ENCODE assay signal across 12 cellular contexts in the genomic region with DNA sequence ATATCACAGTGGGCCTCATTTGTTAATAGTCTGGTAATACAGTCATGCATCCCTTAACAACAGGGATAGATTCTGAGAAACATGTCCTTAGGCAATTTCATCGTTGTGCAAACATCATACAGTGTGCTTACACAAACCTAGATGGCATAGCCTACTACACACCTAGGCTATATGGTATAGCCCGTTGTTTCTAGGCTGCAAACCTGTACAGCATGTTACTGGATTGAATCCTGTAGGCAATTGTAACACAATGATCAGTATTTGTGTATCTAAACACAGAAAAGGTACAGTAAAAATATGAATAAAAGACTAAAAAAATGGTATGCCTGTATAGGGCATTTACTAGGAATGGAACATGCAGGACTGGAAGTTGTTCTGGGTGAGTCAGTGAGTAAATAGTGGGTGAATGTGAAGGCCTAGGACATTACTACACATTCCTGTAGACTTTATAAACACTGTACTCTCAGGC. TPM values are rescaled to one million over a fixed set of nuclear protein-coding genes. Genes with fewer than 3 reads are reported as not detected.
DNase-seq lines count a peak whose midpoint lies in the region; ATAC-seq and TF ChIP-seq lines count a peak whose summit lies in the region.
"Had no signal": no experiment of that assay in that cellular context is flagged by ENCODE, and none has a peak within 500 bp of the region (broad histone marks: within the 10 kb centered on the region; RNA-seq: fewer than 3 reads in every experiment).

No MANE protein-coding gene starts in this region.

- no peak overlapping the region for H2AFZ ChIP-seq in mammary epithelial cell (ENCODE audit: low read depth, low read length)

- H4K20me1 ChIP-seq in mammary epithelial cell (ENCODE audit: insufficient read depth, low read length), result no peaks in the 10 kb centered on the region

- dilution Hi-C loops in mammary epithelial cell (cut with HindIII; ENCODE audit: low sequenced_read_pairs), result no loop called here

- H3K4me1 Mint-ChIP-seq in Calu3 (ENCODE audit: low read depth, unreplicated experiment), result peaks cover 8% of the 10 kb centered on the region
- no peaks in the 10 kb centered on the region for H3K4me1 Mint-ChIP-seq in activated naive CD4-positive, alpha-beta T cell treated with anti-CD3 and anti-CD28 coated beads for 36 hours (ENCODE audit: low read depth)
- H3K4me1 Mint-ChIP-seq: activated CD8-positive, alpha-beta memory T cell treated with anti-CD3 and anti-CD28 coated beads, Interleukin-2, amount 10 ng/mL, durations not matched to agents 7 days and 5 days; activated naive CD8-positive, alpha-beta T cell treated with anti-CD3 and anti-CD28 coated beads for 36 hours had no signal

- intact Hi-C loops in Calu3 (cut with micrococcal nuclease; ENCODE audit: unreplicated experiment) (no loop called here), mammary epithelial cell (cut with micrococcal nuclease) (no loop called here), left lung (cut with DNase I) (no loop called here)
- intact Hi-C loops in activated naive CD4-positive, alpha-beta T cell treated with anti-CD3 and anti-CD28 coated beads for 36 hours (cut with micrococcal nuclease), result no loop called here

- H3K27me3 ChIP-seq in mammary epithelial cell (ENCODE audit: insufficient read depth, low read length) (no peaks in the 10 kb centered on the region), left lung (no peaks in the 10 kb centered on the region), right atrium auricular region (no peaks in the 10 kb centered on the region)

- in situ Hi-C loops in mammary epithelial cell (cut with MboI; ENCODE audit: low sequenced_read_pairs in 2 of 2), result loop anchor here in 1 of 2 donors (25.0 kb wide), 1 partner anchor 144 kb away; no protein-coding TSS in a partner anchor

- no peaks in the 10 kb centered on the region for H3K27me3 Mint-ChIP-seq in Calu3 (ENCODE audit: unreplicated experiment)
- peaks cover 15% of the 10 kb centered on the region for H3K27me3 Mint-ChIP-seq in activated naive CD4-positive, alpha-beta T cell treated with anti-CD3 and anti-CD28 coated beads for 36 hours (ENCODE audit: low read depth)

- TF ChIP-seq CTCF in Calu3 (IDR thresholded peaks at IDR 0.05; ENCODE audit: unreplicated experiment) (no peak), mammary epithelial cell (conservative IDR thresholded peaks at IDR 0.05 in 1 of 2, IDR thresholded peaks at IDR 0.05 in 1 of 2; ENCODE audit: extremely low read depth in 1 of 2, insufficient read depth in 1 of 2, low read depth in 1 of 2, low read length in 2 of 2) (no peak), left lung (IDR thresholded peaks at IDR 0.05) (no peak), right atrium auricular region (IDR thresholded peaks at IDR 0.05) (no peak)

- no peaks in the 10 kb centered on the region for H3K9me3 Mint-ChIP-seq in Calu3 (ENCODE audit: low read depth, unreplicated experiment)
- no peaks in the 10 kb centered on the region for H3K9me3 Mint-ChIP-seq in activated naive CD4-positive, alpha-beta T cell treated with anti-CD3 and anti-CD28 coated beads for 36 hours
- H3K9me3 Mint-ChIP-seq: activated naive CD8-positive, alpha-beta T cell treated with anti-CD3 and anti-CD28 coated beads for 36 hours had no signal

- ATAC-seq in left lung (peak; percentile 94), GM21737 (IDR thresholded peaks at IDR 0.05; ENCODE audit: unreplicated experiment) (no peak)
- ATAC-seq: activated CD8-positive, alpha-beta memory T cell treated with anti-CD3 and anti-CD28 coated beads, Interleukin-2, amount 10 ng/mL, durations not matched to agents 7 days and 5 days had no signal

- H3K4me1 ChIP-seq in mammary epithelial cell (ENCODE audit: insufficient read depth, low read length) (peaks cover 14% of the 10 kb centered on the region), left lung (no peaks in the 10 kb centered on the region), right atrium auricular region (no peaks in the 10 kb centered on the region)

- H3K27ac ChIP-seq in mammary epithelial cell (ENCODE audit: insufficient read depth, low read depth, low read length) (peak overlapping the region; percentile 20), left lung (no peak overlapping the region), right atrium auricular region (no peak overlapping the region)

- no peaks in the 10 kb centered on the region for H3K36me3 ChIP-seq in mammary epithelial cell (ENCODE audit: insufficient read depth, low read length)
- no peaks in the 10 kb centered on the region for H3K36me3 ChIP-seq in left lung
- H3K36me3 ChIP-seq in right atrium auricular region, result no peaks in the 10 kb centered on the region

- H3K4me2 ChIP-seq in mammary epithelial cell (ENCODE audit: insufficient read depth, low read depth, low read length), result peak overlapping the region; percentile 32

- peak overlapping the region; percentile 39 for H3K27ac Mint-ChIP-seq in Calu3 (ENCODE audit: unreplicated experiment)
- H3K27ac Mint-ChIP-seq in activated naive CD4-positive, alpha-beta T cell treated with anti-CD3 and anti-CD28 coated beads for 36 hours, result no peak overlapping the region
- H3K27ac Mint-ChIP-seq: activated CD8-positive, alpha-beta memory T cell treated with anti-CD3 and anti-CD28 coated beads, Interleukin-2, amount 10 ng/mL, durations not matched to agents 7 days and 5 days; activated naive CD8-positive, alpha-beta T cell treated with anti-CD3 and anti-CD28 coated beads for 36 hours had no signal

- no peak overlapping the region for H3K4me3 Mint-ChIP-seq in Calu3 (ENCODE audit: low read depth, unreplicated experiment)
- no peak overlapping the region for H3K4me3 Mint-ChIP-seq in activated naive CD4-positive, alpha-beta T cell treated with anti-CD3 and anti-CD28 coated beads for 36 hours
- H3K4me3 Mint-ChIP-seq: activated CD8-positive, alpha-beta memory T cell treated with anti-CD3 and anti-CD28 coated beads, Interleukin-2, amount 10 ng/mL, durations not matched to agents 7 days and 5 days; activated naive CD8-positive, alpha-beta T cell treated with anti-CD3 and anti-CD28 coated beads for 36 hours had no signal

- 41% methylated on average over 2 of the region's 2 CpGs for WGBS in mammary epithelial cell (ENCODE audit: low coverage, missing lambda C conversion rate)

- H3K4me3 ChIP-seq in mammary epithelial cell (replicated peaks in 1 of 3; ENCODE audit: insufficient read depth in 1 of 3, low read depth in 2 of 3, low read length in 3 of 3), result no peak overlapping the region
- no peak overlapping the region for H3K4me3 ChIP-seq in left lung
- H3K4me3 ChIP-seq in right atrium auricular region, result no peak overlapping the region

- CTCF ChIA-PET in Calu3 (lab: Charles Lee), result interaction anchor here (0.6 kb wide), 1 partner anchor 1986 kb away, joined by 3 read pairs; no protein-coding TSS in a partner anchor
- CTCF ChIA-PET in mammary epithelial cell (lab: Charles Lee; ENCODE audit: low non-redundant PET), result no interaction called here
- CTCF ChIA-PET in activated naive CD4-positive, alpha-beta T cell treated with anti-CD3 and anti-CD28 coated beads for 36 hours (lab: Charles Lee), result no interaction called here

- no peak overlapping the region for H3K9ac ChIP-seq in mammary epithelial cell (ENCODE audit: insufficient read depth, low read length)

- H3K9me3 ChIP-seq in mammary epithelial cell (replicated peaks; ENCODE audit: insufficient read depth, low read length) (no peaks in the 10 kb centered on the region), left lung (no peaks in the 10 kb centered on the region), right atrium auricular region (no peaks in the 10 kb centered on the region)

- DNase-seq in Calu3 (peak; percentile 25), NCI-H146 treated with DMSO at 0.1 percent for 48 hours (lab: John Stamatoyannopoulos, UW; ENCODE audit: unreplicated experiment) (peak; percentile 82), mammary epithelial cell (peak; percentile 70), left lung (no peak), NCI-H524 (lab: John Stamatoyannopoulos, UW) (no peak), right atrium auricular region (ENCODE audit: low spot score) (no peak)
- DNase-seq in activated naive CD4-positive, alpha-beta T cell treated with anti-CD3 and anti-CD28 coated beads for 36 hours, result no peak
- DNase-seq: activated CD8-positive, alpha-beta memory T cell treated with anti-CD3 and anti-CD28 coated beads, Interleukin-2, amount 10 ng/mL, durations not matched to agents 7 days and 5 days; activated naive CD8-positive, alpha-beta T cell treated with anti-CD3 and anti-CD28 coated beads for 36 hours; stimulated activated CD4-positive, alpha-beta T cell treated with anti-CD3 and anti-CD28 coated beads, Interleukin-4, amount 100 ng/mL, for 24 hours; stimulated activated naive CD4-positive, alpha-beta T cell treated with Interleukin-2 at 50 U/mL for 16 hours had no signal

- no peaks in the 10 kb centered on the region for H3K79me2 ChIP-seq in mammary epithelial cell (ENCODE audit: insufficient read depth, low read length)

- BruUV-seq in Calu3 (replicated peaks; lab: Mats Ljungman, UMichigan) (no TSS peak), mammary epithelial cell (replicated peaks; lab: Mats Ljungman, UMichigan) (no TSS peak)

- H3K36me3 Mint-ChIP-seq in Calu3 (ENCODE audit: insufficient read depth, unreplicated experiment), result no peaks in the 10 kb centered on the region
- H3K36me3 Mint-ChIP-seq in activated naive CD4-positive, alpha-beta T cell treated with anti-CD3 and anti-CD28 coated beads for 36 hours (ENCODE audit: low read depth), result no peaks in the 10 kb centered on the region
- H3K36me3 Mint-ChIP-seq: activated CD8-positive, alpha-beta memory T cell treated with anti-CD3 and anti-CD28 coated beads, Interleukin-2, amount 10 ng/mL, durations not matched to agents 7 days and 5 days; activated naive CD8-positive, alpha-beta T cell treated with anti-CD3 and anti-CD28 coated beads for 36 hours had no signal

RNA-seq across cellular contexts. Expression of a gene that starts 12.0 kb away (rescaled TPM):
- total RNA-seq in Calu3 (2022) (9.8 and 10.2 TPM in 2 replicates), mammary epithelial cell (1 to 10 TPM; 3.4 to 6.5 TPM), left lung (10 to 100 TPM; 13.1 to 16.3 TPM), right atrium auricular region (10 to 100 TPM; 13.2 to 16.8 TPM)
- 2.4 TPM for polyA plus RNA-seq in mammary epithelial cell
- 0.83 TPM for polyA minus RNA-seq in mammary epithelial cell
- not detected for total RNA-seq in activated naive CD4-positive, alpha-beta T cell treated with anti-CD3 and anti-CD28 coated beads for 36 hours

Comparison
In these comparisons a context has a peak if more than half of its experiments do, and no peak if none do; other contexts are left out.
1. DNase-seq: peak in Calu3 (single experiment), NCI-H146 treated with DMSO at 0.1 percent for 48 hours (single experiment) and mammary epithelial cell (single experiment); none in left lung (0 of 2), NCI-H524 (0 of 2), activated naive CD4-positive, alpha-beta T cell treated with anti-CD3 and anti-CD28 coated beads for 36 hours (single experiment) and right atrium auricular region (single experiment).
2. RNA of a gene that starts 12.0 kb away (total RNA-seq): 13.2 to 16.8 TPM in right atrium auricular region, 13.1 to 16.3 TPM in left lung, 9.8 to 10.2 TPM in Calu3 and 3.4 to 6.5 TPM in mammary epithelial cell; not detected in activated naive CD4-positive, alpha-beta T cell treated with anti-CD3 and anti-CD28 coated beads for 36 hours; every median in the first group is over 4 times any median in the second.